Comparison of ENCODE assay signal across 8 cellular contexts in the genomic region with DNA sequence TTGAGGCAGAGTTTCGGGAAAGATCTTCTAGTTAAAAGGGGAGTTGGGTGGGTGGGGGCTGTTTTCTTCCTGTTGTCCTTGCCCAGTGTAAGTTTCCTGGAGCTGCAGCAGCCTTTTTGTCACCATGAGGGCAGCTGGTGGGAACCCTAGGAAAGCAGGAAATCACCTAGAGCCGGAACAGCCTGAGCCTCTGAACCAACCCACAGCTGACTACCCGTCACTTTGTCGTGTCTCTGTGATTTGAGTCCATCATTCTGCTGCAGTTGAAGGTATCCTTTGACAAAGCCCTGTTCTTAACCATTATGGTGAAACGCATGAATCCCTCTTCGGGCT. TPM values are rescaled to one million over a fixed set of nuclear protein-coding genes. Genes with fewer than 3 reads are reported as not detected.
A peak's percentile ranks its signal among the peaks of the same experiment; 100 is the strongest.
DNase-seq lines count a peak whose midpoint lies in the region; ATAC-seq and TF ChIP-seq lines count a peak whose summit lies in the region.

No MANE protein-coding gene starts in this region.

- H3K4me1 Mint-ChIP-seq in CD8-positive, alpha-beta memory T cell: peaks cover 46 to 54% (median 51%) of the 10 kb centered on the region in 3 donors
- H3K4me1 Mint-ChIP-seq in endothelial cell (ENCODE audit: unreplicated experiment): peaks cover 14% of the 10 kb centered on the region

- no peaks in the 10 kb centered on the region for H3K27me3 ChIP-seq in CD8-positive, alpha-beta memory T cell (ENCODE audit: insufficient read depth, low read length, poor library complexity, severe bottlenecking)
- H3K27me3 ChIP-seq in Panc1 (ENCODE audit: control insufficient read depth, insufficient read depth, low read length) (no peaks in the 10 kb centered on the region), ovary (no peaks in the 10 kb centered on the region)

- peak overlapping the region; percentile 95 to 100 (median 99) for H3K4me3 Mint-ChIP-seq in CD8-positive, alpha-beta memory T cell
- peak overlapping the region; percentile 95 for H3K4me3 Mint-ChIP-seq in endothelial cell (ENCODE audit: unreplicated experiment)

- BruUV-seq in Panc1 (replicated peaks; lab: Mats Ljungman, UMichigan): no TSS peak

- in situ Hi-C loops in Panc1 (cut with HindIII; ENCODE audit: low pct_unique_long_range_greater_than_20kb, low sequenced_read_pairs): no loop called here

- no peak for TF ChIP-seq EP300 in ovary (IDR thresholded peaks at IDR 0.05)

- H3K36me3 Mint-ChIP-seq in CD8-positive, alpha-beta memory T cell: peaks cover 0 to 17% (median 0%) of the 10 kb centered on the region in 3 donors
- H3K36me3 Mint-ChIP-seq in endothelial cell (ENCODE audit: low read depth, unreplicated experiment): peaks cover 10% of the 10 kb centered on the region

- peaks cover 23% of the 10 kb centered on the region for H3K4me1 ChIP-seq in CD8-positive, alpha-beta memory T cell (ENCODE audit: insufficient read depth, low read length)
- peaks cover 9% of the 10 kb centered on the region for H3K4me1 ChIP-seq in Panc1 (ENCODE audit: control insufficient read depth, insufficient read depth, low read length)
- H3K4me1 ChIP-seq in ovary (ENCODE audit: insufficient read depth): peaks cover 9% of the 10 kb centered on the region

- no peak for TF ChIP-seq POLR2A in ovary (IDR thresholded peaks at IDR 0.05)

- TF ChIP-seq CTCF in Panc1 (IDR thresholded peaks at IDR 0.05) (no peak), endothelial cell (IDR thresholded peaks at IDR 0.05; ENCODE audit: unreplicated experiment) (no peak), ovary (IDR thresholded peaks at IDR 0.05) (no peak)

- intact Hi-C loops in Panc1 (cut with micrococcal nuclease; ENCODE audit: unreplicated experiment): loop anchor here (2.0 kb wide), 1 partner anchor 25 kb away; a partner anchor contains a TSS
- intact Hi-C loops in ovary (cut with DNase I): loop anchor here in 2 of 4 donors (2.0 kb wide), 2 partner anchors 23 to 25 kb away; a partner anchor contains a TSS

- WGBS in ovary, 3 donors: 77 to 78% (median 77%) methylated on average over 6 of the region's 6 CpGs

- H3K36me3 ChIP-seq in CD8-positive, alpha-beta memory T cell (ENCODE audit: insufficient read depth, low read length): no peaks in the 10 kb centered on the region
- H3K36me3 ChIP-seq in Panc1 (ENCODE audit: control insufficient read depth, insufficient read depth, low read length): no peaks in the 10 kb centered on the region
- no peaks in the 10 kb centered on the region for H3K36me3 ChIP-seq in ovary

- peak overlapping the region; percentile 85 for H3K4me3 ChIP-seq in CD8-positive, alpha-beta memory T cell (ENCODE audit: low read length)
- H3K4me3 ChIP-seq in Panc1 (ENCODE audit: low read depth in 2 of 2, low read length in 2 of 2) (peak overlapping the region; percentile 77 to 91), ovary (peak overlapping the region; percentile 86)

- POLR2A ChIA-PET in CD8-positive, alpha-beta memory T cell (lab: Charles Lee): interaction anchor here (1.1 to 2.9 kb wide), 2 partner anchors 25 to 645 kb away, joined by 5 to 69 read pairs; a partner anchor contains a TSS
- POLR2A ChIA-PET in Panc1 (lab: Charles Lee): no interaction called here

- ATAC-seq in Panc1: no peak
- ATAC-seq in GM21390 (IDR thresholded peaks at IDR 0.05; ENCODE audit: unreplicated experiment): no peak
- no peak for ATAC-seq in GM18517 (IDR thresholded peaks at IDR 0.05; ENCODE audit: unreplicated experiment)
- no peak for ATAC-seq in GM21526 (IDR thresholded peaks at IDR 0.05; ENCODE audit: low FRiP score, unreplicated experiment)

- CTCF ChIA-PET in CD8-positive, alpha-beta memory T cell (lab: Charles Lee): interaction anchor here (1.1 to 3.3 kb wide), 6 partner anchors 16 to 1900 kb away, joined by 3 to 65 read pairs (median 12); a partner anchor contains a TSS
- CTCF ChIA-PET in Panc1 (lab: Charles Lee): no interaction called here

- no peak for DNase-seq in CD8-positive, alpha-beta memory T cell
- no peak for DNase-seq in Panc1 (ENCODE audit: low read depth, low spot score)
- no peak for DNase-seq in endothelial cell (ENCODE audit: low spot score)
- no peak for DNase-seq in ovary
- DNase-seq in NK-92 treated with Interleukin-12 subunit alpha and Interleukin-12 subunit beta, amount 100 ng/mL, for 24 hours (lab: John Stamatoyannopoulos, UW): no peak

- H3K27ac ChIP-seq in CD8-positive, alpha-beta memory T cell (ENCODE audit: low read depth, low read length): peak overlapping the region; percentile 87
- H3K27ac ChIP-seq in Panc1 (ENCODE audit: low read length) (peak overlapping the region; percentile 99), ovary (peak overlapping the region in 1 of 2 donors; percentile 89)

- peaks cover 0 to 4% (median 2%) of the 10 kb centered on the region in 5 donors for H3K9me3 Mint-ChIP-seq in CD8-positive, alpha-beta memory T cell
- peaks cover 3% of the 10 kb centered on the region for H3K9me3 Mint-ChIP-seq in endothelial cell (ENCODE audit: unreplicated experiment)

- peak overlapping the region; percentile 95 to 99 (median 98) for H3K27ac Mint-ChIP-seq in CD8-positive, alpha-beta memory T cell
- peak overlapping the region; percentile 48 for H3K27ac Mint-ChIP-seq in endothelial cell (ENCODE audit: unreplicated experiment)

- H3K27me3 Mint-ChIP-seq in CD8-positive, alpha-beta memory T cell: no peaks in the 10 kb centered on the region
- peaks cover 10% of the 10 kb centered on the region for H3K27me3 Mint-ChIP-seq in endothelial cell (ENCODE audit: unreplicated experiment)

- H3K9me3 ChIP-seq in CD8-positive, alpha-beta memory T cell (ENCODE audit: low read length): no peaks in the 10 kb centered on the region
- H3K9me3 ChIP-seq in Panc1 (ENCODE audit: control insufficient read depth, insufficient read depth, low read depth, low read length): no peaks in the 10 kb centered on the region
- H3K9me3 ChIP-seq in ovary: no peaks in the 10 kb centered on the region

RNA-seq across cellular contexts. Expression of a gene that starts 1.2 kb away (rescaled TPM):
- 1 to 10 TPM; 5.7 to 6.7 TPM for total RNA-seq in CD8-positive, alpha-beta memory T cell
- 24.6 TPM for polyA plus RNA-seq in CD8-positive, alpha-beta memory T cell
- total RNA-seq in Panc1 (2021; ENCODE audit: unreplicated experiment) (1.0 TPM), endothelial cell (ENCODE audit: unreplicated experiment) (3.4 TPM), ovary (10 to 100 TPM in 1 of 7 donors, 1 to 10 TPM in 6; 3.1 to 10.3 (median 5.9) TPM)
- 1.3 TPM for polyA plus RNA-seq in Panc1 (2012; ENCODE audit: insufficient read length)
- 1 to 10 TPM; 5.7 to 7.2 TPM for polyA plus RNA-seq in ovary

RNA-seq across cellular contexts. Expression of a gene that starts 24.4 kb away (rescaled TPM):
- total RNA-seq in CD8-positive, alpha-beta memory T cell: 100 to 1,000 TPM; 155 to 169 TPM
- 78.6 TPM for polyA plus RNA-seq in CD8-positive, alpha-beta memory T cell
- total RNA-seq in Panc1 (2021; ENCODE audit: unreplicated experiment): 188 TPM
- 113 TPM for polyA plus RNA-seq in Panc1 (2012; ENCODE audit: insufficient read length)
- 111 TPM for total RNA-seq in endothelial cell (ENCODE audit: unreplicated experiment)
- 10 to 100 TPM; 25.5 to 62.3 (median 46.1) TPM for total RNA-seq in ovary
- polyA plus RNA-seq in ovary: 10 to 100 TPM; 36.2 to 58.3 TPM
